19 cellular contexts compared by ENCODE assay signal in the genomic region with DNA sequence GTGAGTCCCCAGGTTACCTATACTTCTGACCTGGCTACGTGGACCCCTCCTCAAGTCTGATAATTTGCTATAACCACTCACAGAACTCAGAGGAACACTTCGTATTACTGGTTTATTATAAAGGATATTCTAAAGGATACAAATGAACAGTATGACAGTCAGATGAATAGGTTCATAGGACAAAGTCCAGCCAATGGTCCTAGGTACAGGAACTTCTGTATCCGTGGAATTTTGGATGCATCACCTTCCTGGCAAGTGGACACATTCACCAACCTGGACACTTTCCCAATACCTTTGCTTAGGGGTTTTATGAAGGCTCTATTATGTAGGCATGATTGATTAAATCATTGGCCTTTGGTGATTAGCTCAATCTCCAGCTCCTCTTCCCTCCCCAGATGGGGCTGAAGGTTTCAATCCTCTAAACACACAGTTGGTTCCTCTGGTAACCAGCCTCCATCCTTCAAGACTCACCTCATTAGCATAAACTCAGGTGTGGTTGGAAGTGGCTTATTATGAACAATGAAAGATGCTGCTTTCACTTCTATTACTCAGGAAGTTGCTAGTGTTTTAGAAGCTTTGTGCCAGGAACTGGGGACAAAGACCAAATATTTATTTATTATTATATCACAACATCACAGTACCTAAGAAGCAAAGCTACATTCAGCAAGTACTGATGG.
DNase-seq lines count a peak whose midpoint lies in the region; ATAC-seq and TF ChIP-seq lines count a peak whose summit lies in the region.
"Had no signal": no experiment of that assay in that cellular context is flagged by ENCODE, and none has a peak within 500 bp of the region (broad histone marks: within the 10 kb centered on the region; RNA-seq: fewer than 3 reads in every experiment).

No MANE protein-coding gene starts in this region.

- H3K27me3 Mint-ChIP-seq in activated T-cell treated with anti-CD3 and anti-CD28 coated beads, Interleukin-2, amount 50 U/mL, for 72 hours (ENCODE audit: low read depth), result peaks cover under 1% of the 10 kb centered on the region
- H3K27me3 Mint-ChIP-seq: IgD-negative memory B cell had no signal

- H3K27ac Mint-ChIP-seq in activated T-cell treated with anti-CD3 and anti-CD28 coated beads, Interleukin-2, amount 50 U/mL, for 72 hours, result no peak overlapping the region
- H3K27ac Mint-ChIP-seq: H9, IgD-negative memory B cell had no signal

- peaks cover 0 to 2% of the 10 kb centered on the region in 2 donors for H3K9me3 Mint-ChIP-seq in activated T-cell treated with anti-CD3 and anti-CD28 coated beads, Interleukin-2, amount 50 U/mL, for 72 hours
- H3K9me3 Mint-ChIP-seq: IgD-negative memory B cell had no signal

- no peak for TF ChIP-seq POLR2A in stomach (IDR thresholded peaks at IDR 0.05)

- DNase-seq in activated T-cell treated with anti-CD3 and anti-CD28 coated beads, Interleukin-2, amount 50 U/mL, for 72 hours, result peak in 1 of 2 donors; percentile 7
- DNase-seq in activated T-cell treated with anti-CD3 and anti-CD28 coated beads for 4 hours, result no peak
- DNase-seq in NCI-H69 (lab: John Stamatoyannopoulos, UW), result peak; percentile 38
- DNase-seq in foreskin keratinocyte, result peak in 1 of 2 donors; percentile 28
- no peak for DNase-seq in stomach
- no peak for DNase-seq in pons (ENCODE audit: low spot score)
- DNase-seq: AML-193, DMS79, H9, Karpas-422, NCI-H1092 treated with DMSO at 0.1 percent for 48 hours, NCI-H146, NCI-H2029 treated with DMSO at 0.1 percent for 48 hours, NCI-H446 treated with DMSO at 0.1 percent for 48 hours, Right ventricle myocardium superior had no signal

- H3K36me3 Mint-ChIP-seq in activated T-cell treated with anti-CD3 and anti-CD28 coated beads, Interleukin-2, amount 50 U/mL, for 72 hours (ENCODE audit: insufficient read depth in 2 of 2), result no peaks in the 10 kb centered on the region

- TF ChIP-seq CTCF in foreskin keratinocyte (conservative IDR thresholded peaks at IDR 0.05), result no peak
- TF ChIP-seq CTCF in stomach (IDR thresholded peaks at IDR 0.05), result no peak

- peak; percentile 17 to 40 for ATAC-seq in activated T-cell treated with anti-CD3 and anti-CD28 coated beads, Interleukin-2, amount 50 U/mL, for 72 hours (replicated peaks in 1 of 2)
- peak; percentile 41 for ATAC-seq in foreskin keratinocyte
- ATAC-seq in GM18511 (IDR thresholded peaks at IDR 0.05; ENCODE audit: unreplicated experiment), result no peak

- no peak overlapping the region for H3K4me3 Mint-ChIP-seq in activated T-cell treated with anti-CD3 and anti-CD28 coated beads, Interleukin-2, amount 50 U/mL, for 72 hours
- H3K4me3 Mint-ChIP-seq: H9, IgD-negative memory B cell had no signal

- H3K36me3 ChIP-seq in stomach, result no peaks in the 10 kb centered on the region

- no peak for TF ChIP-seq EP300 in stomach (IDR thresholded peaks at IDR 0.05)

- intact Hi-C loops in stomach (cut with DNase I; ENCODE audit: low total_unique reads), result no loop called here

- H3K4me1 Mint-ChIP-seq in activated T-cell treated with anti-CD3 and anti-CD28 coated beads, Interleukin-2, amount 50 U/mL, for 72 hours (ENCODE audit: low read depth), result peaks cover 47% of the 10 kb centered on the region
- H3K4me1 Mint-ChIP-seq: IgD-negative memory B cell had no signal

- no peak overlapping the region for H3K27ac ChIP-seq in foreskin keratinocyte
- peak overlapping the region in 3 of 5 donors; percentile 5 to 35 (median 20) for H3K27ac ChIP-seq in stomach
- H3K27ac ChIP-seq: C4-2B, HL-60 had no signal

- H3K9me3 ChIP-seq in stomach, result no peaks in the 10 kb centered on the region

- no peak overlapping the region for H3K4me3 ChIP-seq in stomach

- no peaks in the 10 kb centered on the region for H3K27me3 ChIP-seq in foreskin keratinocyte
- H3K27me3 ChIP-seq in stomach, result no peaks in the 10 kb centered on the region

- H3K4me1 ChIP-seq in foreskin keratinocyte, result peaks cover 39% of the 10 kb centered on the region
- peaks cover 0 to 51% (median 47%) of the 10 kb centered on the region in 4 donors for H3K4me1 ChIP-seq in stomach

- WGBS in stomach, 5 donors, result 77 to 90% (median 85%) methylated on average over 3 of the region's 3 CpGs
